In genomic region chr20:60695223-60695622, GRCh38 we compare ENCODE assay signal across 9 cellular contexts.
DNase-seq lines count a peak whose midpoint lies in the region; ATAC-seq and TF ChIP-seq lines count a peak whose summit lies in the region.
"Had no signal": no experiment of that assay in that cellular context is flagged by ENCODE, and none has a peak within 500 bp of the region (broad histone marks: within the 10 kb centered on the region; RNA-seq: fewer than 3 reads in every experiment).

No MANE protein-coding gene starts in this region.

- no peak for TF ChIP-seq EP300 in ovary (IDR thresholded peaks at IDR 0.05)

- POLR2A ChIA-PET in activated CD4-positive, alpha-beta T cell treated with anti-CD3 and anti-CD28 coated beads for 36 hours (lab: Charles Lee), result no interaction called here
- POLR2A ChIA-PET in PC-3 (lab: Charles Lee; ENCODE audit: unreplicated experiment), result no interaction called here

- BruUV-seq in PC-3 (replicated peaks; lab: Mats Ljungman, UMichigan), result no TSS peak

- H3K9me3 Mint-ChIP-seq in activated CD4-positive, alpha-beta T cell treated with anti-CD3 and anti-CD28 coated beads for 36 hours (ENCODE audit: low read depth), result no peaks in the 10 kb centered on the region

- CTCF ChIA-PET in activated CD4-positive, alpha-beta T cell treated with anti-CD3 and anti-CD28 coated beads for 36 hours (lab: Charles Lee), result no interaction called here
- CTCF ChIA-PET in PC-3 (lab: Charles Lee), result no interaction called here

- no peak overlapping the region for H2AFZ ChIP-seq in PC-3 (ENCODE audit: low read length)

- H3K27me3 ChIP-seq in PC-3 (ENCODE audit: low read length) (no peaks in the 10 kb centered on the region), ovary (no peaks in the 10 kb centered on the region)

- peaks cover 7% of the 10 kb centered on the region for H3K4me1 Mint-ChIP-seq in activated CD4-positive, alpha-beta T cell treated with anti-CD3 and anti-CD28 coated beads for 36 hours

- H3K4me3 ChIP-seq in PC-3 (ENCODE audit: low read length), result no peak overlapping the region
- H3K4me3 ChIP-seq in fibroblast of pulmonary artery (replicated peaks; ENCODE audit: low read depth, low read length), result no peak overlapping the region
- H3K4me3 ChIP-seq in ovary, result no peak overlapping the region

- no peaks in the 10 kb centered on the region for H4K20me1 ChIP-seq in PC-3 (ENCODE audit: low read length)

- intact Hi-C loops in activated CD4-positive, alpha-beta T cell treated with anti-CD3 and anti-CD28 coated beads for 36 hours (cut with DNase I, micrococcal nuclease), result no loop called here
- intact Hi-C loops in PC-3 (cut with micrococcal nuclease), result no loop called here
- intact Hi-C loops in ovary (cut with DNase I), result no loop called here

- 62 to 73% (median 71%) methylated on average over 5 of the region's 5 CpGs for WGBS in ovary, 3 donors

- H3K36me3 ChIP-seq in PC-3 (ENCODE audit: low read depth, low read length), result no peaks in the 10 kb centered on the region
- H3K36me3 ChIP-seq in ovary, result no peaks in the 10 kb centered on the region

- H3K79me2 ChIP-seq in PC-3 (ENCODE audit: low read length), result no peaks in the 10 kb centered on the region

- H3K4me2 ChIP-seq in PC-3 (ENCODE audit: low read length), result no peak overlapping the region
- H3K4me2 ChIP-seq: KMS-11 had no signal

- H3K9me2 ChIP-seq in PC-3 (replicated peaks; ENCODE audit: low read length), result no peaks in the 10 kb centered on the region

- H3K27ac ChIP-seq in PC-3 (ENCODE audit: low read length) (no peak overlapping the region), ovary (no peak overlapping the region)
- H3K27ac ChIP-seq: KMS-11 had no signal

- peaks cover 8% of the 10 kb centered on the region for H3K9me3 ChIP-seq in PC-3 (ENCODE audit: low read length)
- no peaks in the 10 kb centered on the region for H3K9me3 ChIP-seq in ovary

- H3K4me3 Mint-ChIP-seq in activated CD4-positive, alpha-beta T cell treated with anti-CD3 and anti-CD28 coated beads for 36 hours, result no peak overlapping the region

- no peak for TF ChIP-seq POLR2A in ovary (IDR thresholded peaks at IDR 0.05)

- peak; percentile 86 for ATAC-seq in activated CD4-positive, alpha-beta T cell treated with anti-CD3 and anti-CD28 coated beads for 36 hours
- no peak for ATAC-seq in PC-3
- no peak for ATAC-seq in GM19324 (IDR thresholded peaks at IDR 0.05; ENCODE audit: low FRiP score, unreplicated experiment)
- no peak for ATAC-seq in GM21423 (IDR thresholded peaks at IDR 0.05; ENCODE audit: unreplicated experiment)

- no peaks in the 10 kb centered on the region for H3F3A ChIP-seq in PC-3 (ENCODE audit: low read length, unreplicated experiment)

- peak; percentile 63 for DNase-seq in activated CD4-positive, alpha-beta T cell treated with anti-CD3 and anti-CD28 coated beads for 36 hours
- no peak for DNase-seq in activated CD4-positive, alpha-beta T cell treated with anti-CD3 and anti-CD28 coated beads, Interleukin-2, amount 50 U/mL, for 4 hours
- DNase-seq in PC-3 (peak; percentile 3), fibroblast of pulmonary artery (ENCODE audit: low read depth) (peak; percentile 39), ovary (no peak)
- peak; percentile 17 to 27 for DNase-seq in stimulated activated CD4-positive, alpha-beta T cell treated with anti-CD3 and anti-CD28 coated beads, Interleukin-2, amount 100 ng/mL, for 24 hours

- TF ChIP-seq CTCF in PC-3 (conservative IDR thresholded peaks at IDR 0.05; ENCODE audit: low read depth, low read length), result no peak
- no peak for TF ChIP-seq CTCF in fibroblast of pulmonary artery (IDR thresholded peaks at IDR 0.05; ENCODE audit: low read length, missing control alignments)
- no peak for TF ChIP-seq CTCF in ovary (IDR thresholded peaks at IDR 0.05)

- H3K4me1 ChIP-seq in PC-3 (ENCODE audit: insufficient read depth, low read length) (no peaks in the 10 kb centered on the region), ovary (ENCODE audit: insufficient read depth) (no peaks in the 10 kb centered on the region)

- no peak overlapping the region for H3K9ac ChIP-seq in PC-3 (ENCODE audit: low read length)
- H3K9ac ChIP-seq: KMS-11 had no signal

- H3K27me3 Mint-ChIP-seq in activated CD4-positive, alpha-beta T cell treated with anti-CD3 and anti-CD28 coated beads for 36 hours, result peaks cover 22% of the 10 kb centered on the region

- H3K27ac Mint-ChIP-seq in activated CD4-positive, alpha-beta T cell treated with anti-CD3 and anti-CD28 coated beads for 36 hours, result no peak overlapping the region

- H3K36me3 Mint-ChIP-seq in activated CD4-positive, alpha-beta T cell treated with anti-CD3 and anti-CD28 coated beads for 36 hours (ENCODE audit: low read depth), result no peaks in the 10 kb centered on the region

Comparison
In these comparisons a context has a peak if more than half of its experiments do, and no peak if none do; other contexts are left out.
1. DNase-seq: peak in activated CD4-positive, alpha-beta T cell treated with anti-CD3 and anti-CD28 coated beads for 36 hours (single experiment), PC-3 (single experiment), fibroblast of pulmonary artery (single experiment) and stimulated activated CD4-positive, alpha-beta T cell treated with anti-CD3 and anti-CD28 coated beads, Interleukin-2, amount 100 ng/mL, for 24 hours (2 of 2); none in activated CD4-positive, alpha-beta T cell treated with anti-CD3 and anti-CD28 coated beads, Interleukin-2, amount 50 U/mL, for 4 hours (0 of 2) and ovary (0 of 5).